15 cellular contexts compared by ENCODE assay signal in the genomic region with DNA sequence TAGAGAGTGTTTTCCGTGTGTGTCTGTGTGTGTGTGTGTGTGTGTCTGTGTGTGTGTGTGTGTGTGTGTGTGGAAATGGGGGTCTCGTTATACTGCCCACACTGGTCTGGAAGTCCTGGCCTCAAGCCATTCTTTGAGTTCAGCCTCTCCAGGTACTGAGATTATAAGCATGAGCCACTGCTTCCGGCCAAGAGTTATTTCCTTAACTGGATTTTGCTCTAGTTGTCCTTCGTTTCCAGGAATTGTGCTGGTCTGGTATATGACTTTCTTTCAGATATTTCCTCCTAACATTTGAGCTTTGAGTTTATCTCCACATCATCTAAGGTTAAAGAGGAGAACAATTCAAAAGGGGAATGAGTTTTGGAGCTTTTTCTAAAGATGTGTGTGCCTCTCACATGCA.
DNase-seq lines count a peak whose midpoint lies in the region; ATAC-seq and TF ChIP-seq lines count a peak whose summit lies in the region.
"Had no signal": no experiment of that assay in that cellular context is flagged by ENCODE, and none has a peak within 500 bp of the region (broad histone marks: within the 10 kb centered on the region; RNA-seq: fewer than 3 reads in every experiment).

No MANE protein-coding gene starts in this region.

- H4K91ac ChIP-seq in IMR-90 (ENCODE audit: insufficient read depth, low read depth, low read length), result no peak overlapping the region

- H3K4me1 Mint-ChIP-seq in endothelial cell (ENCODE audit: unreplicated experiment) (peaks cover 16% of the 10 kb centered on the region), progenitor cell of endocrine pancreas (ENCODE audit: low read depth) (no peaks in the 10 kb centered on the region)
- H3K4me1 Mint-ChIP-seq: CD4-positive, alpha-beta memory T cell had no signal

- H3K27me3 ChIP-seq in IMR-90 (ENCODE audit: control insufficient read depth, insufficient read depth, low read length), result no peaks in the 10 kb centered on the region

- no peak overlapping the region for H3K4me2 ChIP-seq in IMR-90 (ENCODE audit: low read depth, low read length)

- H3K36me3 ChIP-seq in IMR-90 (ENCODE audit: control insufficient read depth, insufficient read depth, low read length), result no peaks in the 10 kb centered on the region

- dilution Hi-C loops in IMR-90 (cut with HindIII; ENCODE audit: low sequenced_read_pairs, unreplicated experiment), result no loop called here

- no peaks in the 10 kb centered on the region for H3K79me1 ChIP-seq in IMR-90 (ENCODE audit: low read depth in 1 of 2, low read length in 2 of 2)

- no peak overlapping the region for H3K4me3 ChIP-seq in IMR-90 (ENCODE audit: insufficient read depth, low read depth, low read length)

- WGBS in IMR-90 (ENCODE audit: extremely low coverage in 2 of 2, insufficient read length in 1 of 2), 2 experiments, result no CpG with 5 or more reads among the region's 4 CpGs

- no peak overlapping the region for H3K18ac ChIP-seq in IMR-90 (ENCODE audit: low read depth, low read length)

- H4K8ac ChIP-seq in IMR-90 (ENCODE audit: low read depth in 2 of 2, low read length in 2 of 2), result no peak overlapping the region

- H3K27me3 Mint-ChIP-seq in endothelial cell (ENCODE audit: unreplicated experiment), result no peaks in the 10 kb centered on the region
- H3K27me3 Mint-ChIP-seq in progenitor cell of endocrine pancreas, result no peaks in the 10 kb centered on the region

- H3K9me1 ChIP-seq in IMR-90 (ENCODE audit: insufficient read depth, low read length), result no peaks in the 10 kb centered on the region

- H2BK120ac ChIP-seq in IMR-90 (ENCODE audit: low read depth, low read length), result no peak overlapping the region

- no peak overlapping the region for H3K23ac ChIP-seq in IMR-90 (ENCODE audit: low read depth, low read length)

- CTCF ChIA-PET in IMR-90 (lab: Yijun Ruan, JAX), result interaction anchor here (0.6 kb wide), 1 partner anchor 394 kb away, joined by 4 read pairs; no protein-coding TSS in a partner anchor

- H3K9me3 Mint-ChIP-seq in endothelial cell (ENCODE audit: unreplicated experiment), result no peaks in the 10 kb centered on the region
- no peaks in the 10 kb centered on the region for H3K9me3 Mint-ChIP-seq in progenitor cell of endocrine pancreas (ENCODE audit: low read depth)

- no peaks in the 10 kb centered on the region for H3K36me3 Mint-ChIP-seq in endothelial cell (ENCODE audit: low read depth, unreplicated experiment)
- no peaks in the 10 kb centered on the region for H3K36me3 Mint-ChIP-seq in progenitor cell of endocrine pancreas (ENCODE audit: insufficient read depth)
- H3K36me3 Mint-ChIP-seq: CD4-positive, alpha-beta memory T cell had no signal

- no peak overlapping the region for H2AK5ac ChIP-seq in IMR-90 (ENCODE audit: low read depth, low read length)

- H4K5ac ChIP-seq in IMR-90 (ENCODE audit: low read depth, low read length), result no peak overlapping the region

- peak overlapping the region; percentile 26 for H2BK5ac ChIP-seq in IMR-90 (ENCODE audit: low read depth, low read length, poor library complexity, severe bottlenecking)

- no TSS peak for BruUV-seq in IMR-90 (replicated peaks; lab: Mats Ljungman, UMichigan)

- POLR2A ChIA-PET in IMR-90 (lab: Charles Lee; ENCODE audit: unreplicated experiment), result no interaction called here

- H3K56ac ChIP-seq in IMR-90 (ENCODE audit: extremely low read depth, insufficient read depth, low read length), result no peak overlapping the region

- TF ChIP-seq POLR2A in IMR-90 (IDR thresholded peaks at IDR 0.05; ENCODE audit: low read depth, low read length), result no peak

- no peak overlapping the region for H2AFZ ChIP-seq in IMR-90 (replicated peaks; ENCODE audit: low read length, poor library complexity)

- DNase-seq in IMR-90 (no peak), endothelial cell (ENCODE audit: low spot score) (no peak), lung microvascular endothelial cell (ENCODE audit: low read depth in 2 of 2) (peak; percentile 21 to 54), cerebellar cortex (ENCODE audit: low spot score) (no peak), progenitor cell of endocrine pancreas (ENCODE audit: low spot score, unreplicated experiment) (no peak)
- DNase-seq: C1 segment of cervical spinal cord; Calu3; CD4-positive, alpha-beta memory T cell; COR-L47; DMS53; DMS79 treated with DMSO at 0.1 percent for 48 hours; GF-D8; H7; HCEC 1CT had no signal

- no peak overlapping the region for H3K9ac ChIP-seq in IMR-90 (ENCODE audit: low read depth, low read length)

- no peaks in the 10 kb centered on the region for H3K9me3 ChIP-seq in IMR-90 (ENCODE audit: control insufficient read depth, insufficient read depth, low read length)

- H3K4me1 ChIP-seq in IMR-90 (ENCODE audit: control insufficient read depth, insufficient read depth, low read length), result no peaks in the 10 kb centered on the region

- H4K20me1 ChIP-seq in IMR-90 (ENCODE audit: insufficient read depth, low read length), result no peaks in the 10 kb centered on the region

- no peak overlapping the region for H3K27ac ChIP-seq in IMR-90 (ENCODE audit: insufficient read depth, low read length)

- no peak overlapping the region for H3K14ac ChIP-seq in IMR-90 (replicated peaks; ENCODE audit: low read depth, low read length)

- no peak overlapping the region for H3K4ac ChIP-seq in IMR-90 (ENCODE audit: low read depth, low read length)

- H2BK15ac ChIP-seq in IMR-90 (ENCODE audit: low read depth, low read length), result no peak overlapping the region

- H3K27ac Mint-ChIP-seq in endothelial cell (ENCODE audit: unreplicated experiment) (peak overlapping the region; percentile 64), progenitor cell of endocrine pancreas (no peak overlapping the region)
- H3K27ac Mint-ChIP-seq: CD4-positive, alpha-beta memory T cell had no signal

- intact Hi-C loops in IMR-90 (cut with micrococcal nuclease), result no loop called here

- H3K4me3 Mint-ChIP-seq in endothelial cell (ENCODE audit: unreplicated experiment) (no peak overlapping the region), progenitor cell of endocrine pancreas (ENCODE audit: low read depth) (no peak overlapping the region)
- H3K4me3 Mint-ChIP-seq: CD4-positive, alpha-beta memory T cell had no signal

- in situ Hi-C loops in IMR-90 (cut with MboI; ENCODE audit: low sequenced_read_pairs), result no loop called here

- H2BK20ac ChIP-seq in IMR-90 (ENCODE audit: low read depth, low read length), result no peak overlapping the region

- ATAC-seq in IMR-90 (ENCODE audit: low read depth) (no peak), GM18868 (IDR thresholded peaks at IDR 0.05; ENCODE audit: unreplicated experiment) (no peak)

- TF ChIP-seq RAD21 in IMR-90 (IDR thresholded peaks at IDR 0.05; ENCODE audit: low read length), result no peak

- no peak overlapping the region for H2AK9ac ChIP-seq in IMR-90 (replicated peaks; ENCODE audit: low read depth, low read length, poor library complexity)

- TF ChIP-seq CTCF in IMR-90 (conservative IDR thresholded peaks at IDR 0.05; ENCODE audit: low read depth, low read length) (no peak), endothelial cell (IDR thresholded peaks at IDR 0.05; ENCODE audit: unreplicated experiment) (no peak), progenitor cell of endocrine pancreas (IDR thresholded peaks at IDR 0.05; ENCODE audit: unreplicated experiment) (no peak)

TF ChIP-seq in IMR-90, 13 proteins besides CTCF, POLR2A, EP300 and RAD21:
- TF ChIP-seq MAZ (IDR thresholded peaks at IDR 0.05; ENCODE audit: borderline replicate concordance, low read depth, low read length), result no peak
- no peak for TF ChIP-seq CEBPB (IDR thresholded peaks at IDR 0.05; ENCODE audit: low read depth, low read length)
- no peak for TF ChIP-seq RCOR1 (IDR thresholded peaks at IDR 0.05; ENCODE audit: insufficient replicate concordance, low read length)
- TF ChIP-seq RFX5 (IDR thresholded peaks at IDR 0.05; ENCODE audit: low read depth, low read length), result no peak
- no peak for TF ChIP-seq MAFK (IDR thresholded peaks at IDR 0.05; ENCODE audit: low read depth, low read length)
- no peak for TF ChIP-seq FOS (IDR thresholded peaks at IDR 0.05; ENCODE audit: low read depth, low read length)
- no peak for TF ChIP-seq MXI1 (IDR thresholded peaks at IDR 0.05; ENCODE audit: borderline replicate concordance, low read depth, low read length)
- TF ChIP-seq, protein P1, sequence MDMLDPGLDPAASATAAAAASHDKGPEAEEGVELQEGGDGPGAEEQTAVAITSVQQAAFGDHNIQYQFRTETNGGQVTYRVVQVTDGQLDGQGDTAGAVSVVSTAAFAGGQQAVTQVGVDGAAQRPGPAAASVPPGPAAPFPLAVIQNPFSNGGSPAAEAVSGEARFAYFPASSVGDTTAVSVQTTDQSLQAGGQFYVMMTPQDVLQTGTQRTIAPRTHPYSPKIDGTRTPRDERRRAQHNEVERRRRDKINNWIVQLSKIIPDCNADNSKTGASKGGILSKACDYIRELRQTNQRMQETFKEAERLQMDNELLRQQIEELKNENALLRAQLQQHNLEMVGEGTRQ (IDR thresholded peaks at IDR 0.05; ENCODE audit: low read depth, low read length), result no peak
- no peak for TF ChIP-seq BHLHE40 (IDR thresholded peaks at IDR 0.05; ENCODE audit: low read depth, low read length)
- TF ChIP-seq CHD1 (IDR thresholded peaks at IDR 0.05; ENCODE audit: low read depth, low read length), result no peak
- no peak for TF ChIP-seq NFE2L2 (IDR thresholded peaks at IDR 0.05; ENCODE audit: low read depth, low read length)
- TF ChIP-seq, protein P2, sequence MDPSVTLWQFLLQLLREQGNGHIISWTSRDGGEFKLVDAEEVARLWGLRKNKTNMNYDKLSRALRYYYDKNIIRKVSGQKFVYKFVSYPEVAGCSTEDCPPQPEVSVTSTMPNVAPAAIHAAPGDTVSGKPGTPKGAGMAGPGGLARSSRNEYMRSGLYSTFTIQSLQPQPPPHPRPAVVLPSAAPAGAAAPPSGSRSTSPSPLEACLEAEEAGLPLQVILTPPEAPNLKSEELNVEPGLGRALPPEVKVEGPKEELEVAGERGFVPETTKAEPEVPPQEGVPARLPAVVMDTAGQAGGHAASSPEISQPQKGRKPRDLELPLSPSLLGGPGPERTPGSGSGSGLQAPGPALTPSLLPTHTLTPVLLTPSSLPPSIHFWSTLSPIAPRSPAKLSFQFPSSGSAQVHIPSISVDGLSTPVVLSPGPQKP (IDR thresholded peaks at IDR 0.05; ENCODE audit: borderline replicate concordance, low read depth, low read length), result no peak
- TF ChIP-seq SMC3 (IDR thresholded peaks at IDR 0.05; ENCODE audit: low read depth, low read length), result no peak

Comparison
In these comparisons a context has a peak if more than half of its experiments do, and no peak if none do; other contexts are left out.
1. DNase-seq: peak in lung microvascular endothelial cell (2 of 2); none in IMR-90 (single experiment), endothelial cell (single experiment), cerebellar cortex (single experiment) and progenitor cell of endocrine pancreas (single experiment).